Comparison of ENCODE assay signal across 13 cellular contexts in the genomic region with DNA sequence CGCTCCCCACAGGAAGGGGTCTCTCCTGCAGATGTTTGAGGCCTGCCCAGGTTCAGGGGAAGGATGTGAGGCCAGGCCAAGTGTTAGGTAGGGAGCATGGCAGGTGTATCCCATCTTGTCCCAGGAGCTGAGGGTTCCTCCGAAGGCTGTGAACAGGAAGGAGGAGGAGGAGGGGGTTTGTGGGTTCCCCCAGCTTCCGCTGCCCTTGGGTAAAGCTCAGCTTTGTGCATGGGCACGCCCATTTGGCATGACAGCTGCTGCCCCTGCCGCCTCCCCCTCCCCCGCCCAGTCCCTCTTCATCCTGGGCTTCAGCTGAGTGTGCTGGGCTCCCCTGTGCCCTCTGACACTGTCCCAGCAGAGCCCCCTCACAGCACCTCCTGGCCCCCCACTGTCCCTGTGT. TPM values are rescaled to one million over a fixed set of nuclear protein-coding genes. Genes with fewer than 3 reads are reported as not detected.
DNase-seq lines count a peak whose midpoint lies in the region; ATAC-seq and TF ChIP-seq lines count a peak whose summit lies in the region.
"Had no signal": no experiment of that assay in that cellular context is flagged by ENCODE, and none has a peak within 500 bp of the region (broad histone marks: within the 10 kb centered on the region; RNA-seq: fewer than 3 reads in every experiment).

No MANE protein-coding gene starts in this region.

- H3K4me3 ChIP-seq in right atrium auricular region (no peak overlapping the region), stomach (no peak overlapping the region), coronary artery (no peak overlapping the region)
- H3K4me3 ChIP-seq: heart left ventricle, skin epidermis had no signal

- H3K9me3 ChIP-seq in right atrium auricular region = peaks cover 0 to under 1% of the 10 kb centered on the region in 2 donors
- H3K9me3 ChIP-seq in stomach = no peaks in the 10 kb centered on the region

- H3K4me1 Mint-ChIP-seq in activated naive CD8-positive, alpha-beta T cell treated with anti-CD3 and anti-CD28 coated beads, Interleukin-2, amount 10 ng/mL, durations not matched to agents 7 days and 5 days = peaks cover 31% of the 10 kb centered on the region

- H3K27me3 Mint-ChIP-seq in activated naive CD8-positive, alpha-beta T cell treated with anti-CD3 and anti-CD28 coated beads, Interleukin-2, amount 10 ng/mL, durations not matched to agents 7 days and 5 days = no peaks in the 10 kb centered on the region

- H3K27me3 ChIP-seq in right atrium auricular region = no peaks in the 10 kb centered on the region
- H3K27me3 ChIP-seq in stomach = no peaks in the 10 kb centered on the region
- H3K27me3 ChIP-seq: heart left ventricle had no signal

- TF ChIP-seq EP300 in stomach (IDR thresholded peaks at IDR 0.05) = no peak

- intact Hi-C loops in Right ventricle myocardium superior (cut with DNase I) (no loop called here), stomach (cut with DNase I; ENCODE audit: low total_unique reads) (no loop called here)

- H3K9me3 Mint-ChIP-seq in activated naive CD8-positive, alpha-beta T cell treated with anti-CD3 and anti-CD28 coated beads, Interleukin-2, amount 10 ng/mL, durations not matched to agents 7 days and 5 days = peaks cover 17% of the 10 kb centered on the region

- TF ChIP-seq CTCF in right atrium auricular region (IDR thresholded peaks at IDR 0.05) (no peak), stomach (IDR thresholded peaks at IDR 0.05) (no peak), coronary artery (IDR thresholded peaks at IDR 0.05) (no peak)

- H3K4me1 ChIP-seq in right atrium auricular region (no peaks in the 10 kb centered on the region), stomach (no peaks in the 10 kb centered on the region)

- 54 to 73% (median 64%) methylated on average over 4 to 6 of the region's 6 CpGs for WGBS in stomach, 5 donors

- peak overlapping the region; percentile 61 for H3K4me3 Mint-ChIP-seq in activated naive CD8-positive, alpha-beta T cell treated with anti-CD3 and anti-CD28 coated beads, Interleukin-2, amount 10 ng/mL, durations not matched to agents 7 days and 5 days

- H3K36me3 Mint-ChIP-seq in activated naive CD8-positive, alpha-beta T cell treated with anti-CD3 and anti-CD28 coated beads, Interleukin-2, amount 10 ng/mL, durations not matched to agents 7 days and 5 days = peaks cover 12% of the 10 kb centered on the region

- H3K36me3 ChIP-seq in right atrium auricular region (no peaks in the 10 kb centered on the region), stomach (no peaks in the 10 kb centered on the region)
- H3K36me3 ChIP-seq: heart left ventricle had no signal

- ATAC-seq in Right ventricle myocardium superior (ENCODE audit: poor library complexity) = peak; percentile 18
- ATAC-seq in activated naive CD8-positive, alpha-beta T cell treated with anti-CD3 and anti-CD28 coated beads, Interleukin-2, amount 10 ng/mL, durations not matched to agents 7 days and 5 days (ENCODE audit: low read depth) = peak; percentile 44

- TF ChIP-seq POLR2A in stomach (IDR thresholded peaks at IDR 0.05) = no peak

- H3K27ac ChIP-seq in right atrium auricular region (no peak overlapping the region), stomach (no peak overlapping the region), coronary artery (no peak overlapping the region)

- DNase-seq in Right ventricle myocardium superior (no peak), right atrium auricular region (ENCODE audit: low spot score) (no peak), stomach (peak; percentile 26), NCI-H748 (lab: John Stamatoyannopoulos, UW; ENCODE audit: unreplicated experiment) (no peak), coronary artery (ENCODE audit: low spot score) (no peak), NOMO-1 (lab: John Stamatoyannopoulos, UW; ENCODE audit: unreplicated experiment in 2 of 2) (no peak)
- peak; percentile 21 for DNase-seq in activated CD4-positive, alpha-beta T cell treated with anti-CD3 and anti-CD28 coated beads, Interleukin-2, amount 50 U/mL, for 1 hour
- DNase-seq in activated naive CD8-positive, alpha-beta T cell treated with anti-CD3 and anti-CD28 coated beads, Interleukin-2, amount 10 ng/mL, durations not matched to agents 7 days and 5 days = peak; percentile 66
- DNase-seq: effector CD8-positive, alpha-beta T cell; NCI-H2107; substantia nigra had no signal

- peak overlapping the region; percentile 85 for H3K27ac Mint-ChIP-seq in activated naive CD8-positive, alpha-beta T cell treated with anti-CD3 and anti-CD28 coated beads, Interleukin-2, amount 10 ng/mL, durations not matched to agents 7 days and 5 days

- POLR2A ChIA-PET in activated naive CD8-positive, alpha-beta T cell treated with anti-CD3 and anti-CD28 coated beads, Interleukin-2, amount 10 ng/mL, durations not matched to agents 7 days and 5 days (lab: Charles Lee) = interaction anchor here (0.5 to 2.8 kb wide), 7 partner anchors 10 to 354 kb away, joined by 3 to 46 read pairs (median 6); a partner anchor contains a TSS

RNA-seq across cellular contexts. Expression of a gene that starts 25.5 kb away (rescaled TPM):
- total RNA-seq in Right ventricle myocardium superior = 0.59 TPM
- total RNA-seq in right atrium auricular region = 1 to 10 TPM; 3.0 to 6.0 TPM
- total RNA-seq in activated naive CD8-positive, alpha-beta T cell treated with anti-CD3 and anti-CD28 coated beads, Interleukin-2, amount 10 ng/mL, durations not matched to agents 7 days and 5 days = under 1 TPM; 0.17 to 0.22 TPM
- under 1 TPM in 3 of 5 donors, not detected in 2; 0.18 to 0.58 (median 0.45) TPM for total RNA-seq in stomach
- polyA plus RNA-seq in stomach = 1 to 10 TPM; 1.2 to 2.1 (median 1.5) TPM

Comparison
In these comparisons a context has a peak if more than half of its experiments do, and no peak if none do; other contexts are left out.
1. DNase-seq: peak in activated CD4-positive, alpha-beta T cell treated with anti-CD3 and anti-CD28 coated beads, Interleukin-2, amount 50 U/mL, for 1 hour (single experiment), activated naive CD8-positive, alpha-beta T cell treated with anti-CD3 and anti-CD28 coated beads, Interleukin-2, amount 10 ng/mL, durations not matched to agents 7 days and 5 days (single experiment) and stomach (single experiment); none in Right ventricle myocardium superior (single experiment), right atrium auricular region (single experiment), NCI-H748 (single experiment), coronary artery (single experiment) and NOMO-1 (0 of 2).